In the genomic region with DNA sequence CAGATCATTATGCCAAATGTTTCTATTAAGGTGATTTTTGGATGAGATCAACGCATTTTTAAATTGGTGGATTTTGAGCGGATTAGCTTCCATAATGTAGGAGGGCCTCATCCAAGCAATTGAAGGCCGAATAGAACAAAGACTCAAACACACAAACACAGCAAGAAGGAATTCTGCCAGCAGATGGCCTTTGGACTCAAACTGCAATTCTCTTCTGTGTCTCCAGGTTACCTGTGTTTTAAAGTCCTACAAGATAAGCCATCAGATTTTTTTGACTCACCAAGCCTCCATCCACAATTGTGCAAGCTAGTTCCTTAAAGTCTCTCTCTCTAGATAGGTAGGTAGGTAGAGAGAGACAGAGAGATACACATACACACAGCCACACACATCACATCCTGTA, we compare ENCODE assay signal across 18 cellular contexts. TPM values are rescaled to one million over a fixed set of nuclear protein-coding genes. Genes with fewer than 3 reads are reported as not detected.
DNase-seq lines count a peak whose midpoint lies in the region; ATAC-seq, FAIRE-seq and TF ChIP-seq lines count a peak whose summit lies in the region.
"Had no signal": no experiment of that assay in that cellular context is flagged by ENCODE, and none has a peak within 500 bp of the region (broad histone marks: within the 10 kb centered on the region; RNA-seq: fewer than 3 reads in every experiment).

No MANE protein-coding gene starts in this region.

- H3K9me3 ChIP-seq in mucosa of descending colon (no peaks in the 10 kb centered on the region), small intestine (ENCODE audit: control insufficient read depth, low read depth) (no peaks in the 10 kb centered on the region)
- H3K9me3 ChIP-seq: BE2C, SJCRH30 had no signal

- no peaks in the 10 kb centered on the region for H3K36me3 ChIP-seq in mucosa of descending colon (ENCODE audit: low read depth)
- no peaks in the 10 kb centered on the region for H3K36me3 ChIP-seq in small intestine (ENCODE audit: control insufficient read depth in 2 of 2, insufficient read depth in 2 of 2, low read length in 2 of 2)
- H3K36me3 ChIP-seq: BE2C, SJCRH30 had no signal

- H3K27ac ChIP-seq in small intestine (ENCODE audit: low read depth in 1 of 2, low read length in 1 of 2): no peak overlapping the region
- H3K27ac ChIP-seq: RWPE1, SJCRH30 had no signal

- no peak overlapping the region for H3K4me3 Mint-ChIP-seq in CD14-positive monocyte
- H3K4me3 Mint-ChIP-seq: CD8-positive, alpha-beta T cell had no signal

- H3K27ac Mint-ChIP-seq in CD14-positive monocyte: no peak overlapping the region
- H3K27ac Mint-ChIP-seq: CD8-positive, alpha-beta T cell had no signal

- DNase-seq in NCI-H146 (lab: John Stamatoyannopoulos, UW): peak; percentile 12
- no peak for DNase-seq in epithelial cell of proximal tubule (ENCODE audit: low read depth)
- peak in 1 of 3 donors; percentile 64 for DNase-seq in mucosa of descending colon
- peak; percentile 95 for DNase-seq in small intestine
- no peak for DNase-seq in AML-193 (lab: John Stamatoyannopoulos, UW)
- no peak for DNase-seq in inferior parietal cortex (ENCODE audit: extremely low spot score)
- no peak for DNase-seq in posterior cingulate gyrus
- DNase-seq in CD14-positive monocyte (ENCODE audit: low spot score): no peak
- DNase-seq: BE2C; CD8-positive, alpha-beta T cell; KBM-7; NCI-H1436 treated with DMSO at 0.1 percent for 48 hours; NCI-H2107; NCI-H226; NCI-H526; OCI-M1; SJCRH30 had no signal

- H3K27me3 Mint-ChIP-seq in CD14-positive monocyte (ENCODE audit: low read depth in 3 of 3): peaks cover 0 to 1% (median 0%) of the 10 kb centered on the region in 3 donors

- peak; percentile 92 for ATAC-seq in mucosa of descending colon
- ATAC-seq: CD8-positive, alpha-beta T cell had no signal

- TF ChIP-seq CTCF in epithelial cell of proximal tubule (conservative IDR thresholded peaks at IDR 0.05; ENCODE audit: low read depth, low read length) (peak; percentile 20), mucosa of descending colon (IDR thresholded peaks at IDR 0.05) (no peak), CD14-positive monocyte (IDR thresholded peaks at IDR 0.05) (no peak)

- H3K4me1 Mint-ChIP-seq in CD14-positive monocyte: no peaks in the 10 kb centered on the region

- peaks cover 0 to 1% (median 0%) of the 10 kb centered on the region in 7 donors for H3K9me3 Mint-ChIP-seq in CD14-positive monocyte
- H3K9me3 Mint-ChIP-seq: CD8-positive, alpha-beta T cell had no signal

- no peaks in the 10 kb centered on the region for H3K27me3 ChIP-seq in small intestine (ENCODE audit: control insufficient read depth in 2 of 2, insufficient read depth in 2 of 2, low read length in 2 of 2)
- H3K27me3 ChIP-seq: BE2C had no signal

- no peak for FAIRE-seq in small intestine (lab: Jason Lieb, UNC)

- H3K4me1 ChIP-seq in mucosa of descending colon (ENCODE audit: low read depth) (no peaks in the 10 kb centered on the region), small intestine (ENCODE audit: control insufficient read depth in 2 of 2, insufficient read depth in 1 of 2, low read depth in 1 of 2, low read length in 1 of 2) (peaks cover 0 to 8% of the 10 kb centered on the region in 2 donors)
- H3K4me1 ChIP-seq: BE2C, SJCRH30 had no signal

- H3K4me3 ChIP-seq in epithelial cell of proximal tubule (ENCODE audit: low read depth, low read length) (no peak overlapping the region), mucosa of descending colon (no peak overlapping the region), small intestine (ENCODE audit: low read depth in 1 of 2, low read length in 2 of 2) (no peak overlapping the region)
- H3K4me3 ChIP-seq: SJCRH30 had no signal

- no peaks in the 10 kb centered on the region for H3K36me3 Mint-ChIP-seq in CD14-positive monocyte
- H3K36me3 Mint-ChIP-seq: CD8-positive, alpha-beta T cell had no signal

- 14 to 64% (median 40%) methylated on average over 3 of the region's 3 CpGs for WGBS in small intestine, 3 donors

- intact Hi-C loops in mucosa of descending colon (cut with DNase I, micrococcal nuclease) (no loop called here), posterior cingulate gyrus (cut with DNase I) (no loop called here), CD14-positive monocyte (cut with micrococcal nuclease) (no loop called here)

RNA-seq across cellular contexts. Expression of a gene that starts 25.5 kb away (rescaled TPM):
- 12.5 and 34.9 TPM in 2 replicates for total RNA-seq in epithelial cell of proximal tubule
- 1 to 10 TPM in 2 of 3 donors, under 1 TPM in 1; 0.81 to 3.2 (median 1.2) TPM for total RNA-seq in mucosa of descending colon
- 1 to 10 TPM in 1 of 3 donors, under 1 TPM in 2; 0.22 to 2.4 (median 0.54) TPM for polyA plus RNA-seq in small intestine
- not detected for polyA plus RNA-seq in CD14-positive monocyte
- total RNA-seq: CD8-positive, alpha-beta T cell had no signal

Comparison
In these comparisons a context has a peak if more than half of its experiments do, and no peak if none do; other contexts are left out.
1. DNase-seq: peak in NCI-H146 (single experiment) and small intestine (single experiment); none in epithelial cell of proximal tubule (single experiment), AML-193 (0 of 2), inferior parietal cortex (single experiment), posterior cingulate gyrus (0 of 10) and CD14-positive monocyte (single experiment).